In the genomic region with DNA sequence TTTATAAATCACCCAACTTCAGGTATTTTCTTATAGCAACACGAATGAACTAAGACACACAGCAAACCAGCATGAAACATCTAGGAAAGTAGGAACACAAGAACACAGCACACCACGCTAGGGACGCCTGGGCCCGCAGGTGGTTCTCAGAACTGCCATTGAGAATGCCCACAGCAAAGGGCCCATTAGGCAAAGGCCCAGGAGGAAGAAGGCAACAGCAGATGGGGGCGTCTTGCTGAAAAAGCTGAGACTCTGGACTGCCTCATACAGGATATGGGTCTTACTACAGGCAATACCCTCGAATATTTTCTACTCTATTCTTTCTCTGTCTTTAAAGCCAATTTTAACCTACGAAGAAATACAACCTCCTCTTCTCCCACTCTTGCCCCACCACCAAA, we compare ENCODE assay signal across 1 cellular context.
TF ChIP-seq lines count a peak whose summit lies in the region.

No MANE protein-coding gene starts in this region.

TF ChIP-seq in HepG2, 621 proteins besides CTCF, POLR2A, EP300 and RAD21 (continued from another document):
- TF ChIP-seq, protein P1, sequence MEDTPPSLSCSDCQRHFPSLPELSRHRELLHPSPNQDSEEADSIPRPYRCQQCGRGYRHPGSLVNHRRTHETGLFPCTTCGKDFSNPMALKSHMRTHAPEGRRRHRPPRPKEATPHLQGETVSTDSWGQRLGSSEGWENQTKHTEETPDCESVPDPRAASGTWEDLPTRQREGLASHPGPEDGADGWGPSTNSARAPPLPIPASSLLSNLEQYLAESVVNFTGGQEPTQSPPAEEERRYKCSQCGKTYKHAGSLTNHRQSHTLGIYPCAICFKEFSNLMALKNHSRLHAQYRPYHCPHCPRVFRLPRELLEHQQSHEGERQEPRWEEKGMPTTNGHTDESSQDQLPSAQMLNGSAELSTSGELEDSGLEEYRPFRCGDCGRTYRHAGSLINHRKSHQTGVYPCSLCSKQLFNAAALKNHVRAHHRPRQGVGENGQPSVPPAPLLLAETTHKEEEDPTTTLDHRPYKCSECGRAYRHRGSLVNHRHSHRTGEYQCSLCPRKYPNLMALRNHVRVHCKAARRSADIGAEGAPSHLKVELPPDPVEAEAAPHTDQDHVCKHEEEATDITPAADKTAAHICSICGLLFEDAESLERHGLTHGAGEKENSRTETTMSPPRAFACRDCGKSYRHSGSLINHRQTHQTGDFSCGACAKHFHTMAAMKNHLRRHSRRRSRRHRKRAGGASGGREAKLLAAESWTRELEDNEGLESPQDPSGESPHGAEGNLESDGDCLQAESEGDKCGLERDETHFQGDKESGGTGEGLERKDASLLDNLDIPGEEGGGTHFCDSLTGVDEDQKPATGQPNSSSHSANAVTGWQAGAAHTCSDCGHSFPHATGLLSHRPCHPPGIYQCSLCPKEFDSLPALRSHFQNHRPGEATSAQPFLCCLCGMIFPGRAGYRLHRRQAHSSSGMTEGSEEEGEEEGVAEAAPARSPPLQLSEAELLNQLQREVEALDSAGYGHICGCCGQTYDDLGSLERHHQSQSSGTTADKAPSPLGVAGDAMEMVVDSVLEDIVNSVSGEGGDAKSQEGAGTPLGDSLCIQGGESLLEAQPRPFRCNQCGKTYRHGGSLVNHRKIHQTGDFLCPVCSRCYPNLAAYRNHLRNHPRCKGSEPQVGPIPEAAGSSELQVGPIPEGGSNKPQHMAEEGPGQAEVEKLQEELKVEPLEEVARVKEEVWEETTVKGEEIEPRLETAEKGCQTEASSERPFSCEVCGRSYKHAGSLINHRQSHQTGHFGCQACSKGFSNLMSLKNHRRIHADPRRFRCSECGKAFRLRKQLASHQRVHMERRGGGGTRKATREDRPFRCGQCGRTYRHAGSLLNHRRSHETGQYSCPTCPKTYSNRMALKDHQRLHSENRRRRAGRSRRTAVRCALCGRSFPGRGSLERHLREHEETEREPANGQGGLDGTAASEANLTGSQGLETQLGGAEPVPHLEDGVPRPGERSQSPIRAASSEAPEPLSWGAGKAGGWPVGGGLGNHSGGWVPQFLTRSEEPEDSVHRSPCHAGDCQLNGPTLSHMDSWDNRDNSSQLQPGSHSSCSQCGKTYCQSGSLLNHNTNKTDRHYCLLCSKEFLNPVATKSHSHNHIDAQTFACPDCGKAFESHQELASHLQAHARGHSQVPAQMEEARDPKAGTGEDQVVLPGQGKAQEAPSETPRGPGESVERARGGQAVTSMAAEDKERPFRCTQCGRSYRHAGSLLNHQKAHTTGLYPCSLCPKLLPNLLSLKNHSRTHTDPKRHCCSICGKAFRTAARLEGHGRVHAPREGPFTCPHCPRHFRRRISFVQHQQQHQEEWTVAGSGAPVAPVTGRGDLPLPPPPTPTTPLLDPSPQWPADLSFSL (CRISPR knock-in tag; IDR thresholded peaks at IDR 0.05): no peak
- TF ChIP-seq, protein P2, sequence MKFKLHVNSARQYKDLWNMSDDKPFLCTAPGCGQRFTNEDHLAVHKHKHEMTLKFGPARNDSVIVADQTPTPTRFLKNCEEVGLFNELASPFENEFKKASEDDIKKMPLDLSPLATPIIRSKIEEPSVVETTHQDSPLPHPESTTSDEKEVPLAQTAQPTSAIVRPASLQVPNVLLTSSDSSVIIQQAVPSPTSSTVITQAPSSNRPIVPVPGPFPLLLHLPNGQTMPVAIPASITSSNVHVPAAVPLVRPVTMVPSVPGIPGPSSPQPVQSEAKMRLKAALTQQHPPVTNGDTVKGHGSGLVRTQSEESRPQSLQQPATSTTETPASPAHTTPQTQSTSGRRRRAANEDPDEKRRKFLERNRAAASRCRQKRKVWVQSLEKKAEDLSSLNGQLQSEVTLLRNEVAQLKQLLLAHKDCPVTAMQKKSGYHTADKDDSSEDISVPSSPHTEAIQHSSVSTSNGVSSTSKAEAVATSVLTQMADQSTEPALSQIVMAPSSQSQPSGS (CRISPR knock-in tag; IDR thresholded peaks at IDR 0.05): no peak
- TF ChIP-seq RXRB (CRISPR knock-in tag; IDR thresholded peaks at IDR 0.05; ENCODE audit: borderline replicate concordance) (no peak), ZC3H4 (CRISPR knock-in tag; IDR thresholded peaks at IDR 0.05; ENCODE audit: borderline replicate concordance) (peak; percentile 81; the same call in 1 of the 2 replicates), ZNF674 (CRISPR knock-in tag; IDR thresholded peaks at IDR 0.05; ENCODE audit: low read depth) (no peak), ZNF670 (CRISPR knock-in tag; IDR thresholded peaks at IDR 0.05; ENCODE audit: borderline replicate concordance) (no peak), IRX3 (CRISPR knock-in tag; IDR thresholded peaks at IDR 0.05; ENCODE audit: borderline replicate concordance, low read depth) (no peak)
